ENCODE assay signal across 20 cellular contexts in the genomic region with DNA sequence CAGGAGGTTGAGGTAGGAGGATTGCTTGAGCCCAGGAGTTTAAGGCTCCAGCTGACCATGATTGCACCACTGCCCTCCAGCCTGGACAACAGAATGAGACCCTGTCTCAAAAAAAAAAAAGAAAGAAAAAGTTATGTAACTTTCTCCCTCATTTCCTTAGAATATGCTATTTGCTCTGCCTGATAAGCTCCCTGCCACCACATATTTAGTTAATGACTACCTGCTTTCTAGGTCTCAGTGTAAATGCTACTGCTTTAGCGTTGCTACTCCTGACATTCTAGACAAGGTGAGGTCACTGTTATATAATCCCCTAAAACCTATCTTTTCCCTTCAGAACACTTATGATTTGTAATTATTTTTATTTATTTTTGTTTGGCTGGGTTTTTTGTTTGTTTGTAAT.
"Had no signal": no experiment of that assay in that cellular context is flagged by ENCODE, and none has a peak within 500 bp of the region (broad histone marks: within the 10 kb centered on the region; RNA-seq: fewer than 3 reads in every experiment).

No MANE protein-coding gene starts in this region.

- H3K4me1 ChIP-seq: esophagus squamous epithelium, gastroesophageal sphincter, right atrium auricular region, stomach had no signal

- H3K36me3 ChIP-seq: esophagus squamous epithelium, gastroesophageal sphincter, neutrophil, right atrium auricular region, stomach, thoracic aorta, transverse colon had no signal

- H3K4me3 ChIP-seq: esophagus squamous epithelium, gastroesophageal sphincter, lung, right atrium auricular region, stomach, thoracic aorta, transverse colon had no signal

- H3K27ac ChIP-seq: esophagus squamous epithelium, gastroesophageal sphincter, neutrophil, right atrium auricular region, stomach, thoracic aorta, transverse colon had no signal

- H3K4me3 Mint-ChIP-seq: dendritic cell treated with granulocyte-macrophage colony-stimulating factor and Interleukin-4, amounts not matched to agents 40 ng/mL and 50 ng/mL, for 4 days; naive thymus-derived CD8-positive, alpha-beta T cell had no signal

- H3K27me3 ChIP-seq: esophagus squamous epithelium, gastroesophageal sphincter, neutrophil, right atrium auricular region, stomach, transverse colon had no signal

- H3K27ac Mint-ChIP-seq: dendritic cell treated with granulocyte-macrophage colony-stimulating factor and Interleukin-4, amounts not matched to agents 40 ng/mL and 50 ng/mL, for 4 days had no signal

- H3K27me3 Mint-ChIP-seq: naive thymus-derived CD8-positive, alpha-beta T cell had no signal

- ATAC-seq: gastroesophageal sphincter; left cardiac atrium; left ventricle myocardium superior; naive thymus-derived CD8-positive, alpha-beta T cell had no signal

- H3K9me3 Mint-ChIP-seq: dendritic cell treated with granulocyte-macrophage colony-stimulating factor and Interleukin-4, amounts not matched to agents 40 ng/mL and 50 ng/mL, for 4 days; naive thymus-derived CD8-positive, alpha-beta T cell had no signal

- DNase-seq: esophagus squamous epithelium; foreskin fibroblast; glutamatergic neuron; immature natural killer cell; left cardiac atrium; left ventricle myocardium superior; naive thymus-derived CD8-positive, alpha-beta T cell; posterior cingulate gyrus; small intestine; stimulated activated CD4-positive, alpha-beta T cell treated with anti-CD3 and anti-CD28 coated beads, Interleukin-12 subunit alpha, Interleukin-12 subunit beta, amount 100 ng/mL, for 4 hours; stimulated activated naive CD4-positive, alpha-beta T cell; stomach; substantia nigra; transverse colon had no signal

- H3K9me3 ChIP-seq: esophagus squamous epithelium, gastroesophageal sphincter, neutrophil, right atrium auricular region, stomach, thoracic aorta, transverse colon had no signal
